Comparison of ENCODE assay signal across 22 cellular contexts in the genomic region with DNA sequence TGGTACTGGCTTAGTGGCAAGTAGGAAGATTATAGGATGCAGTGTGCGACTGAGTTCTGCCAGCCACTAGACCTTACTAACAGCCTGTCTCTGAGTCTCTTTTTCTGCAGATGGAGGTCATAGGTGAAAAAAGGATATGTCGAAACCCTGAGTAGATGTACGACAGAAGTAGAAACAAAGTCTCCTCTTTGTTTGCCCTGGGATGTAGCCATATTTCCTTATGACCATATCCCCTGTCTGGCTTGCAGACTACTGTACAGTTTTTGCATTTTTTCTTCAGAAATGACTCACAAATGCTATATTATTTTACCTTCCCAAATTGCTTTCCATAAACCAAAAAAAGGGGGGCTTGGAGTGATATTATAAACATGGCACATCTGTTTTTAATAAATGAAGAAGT.
"Had no signal": no experiment of that assay in that cellular context is flagged by ENCODE, and none has a peak within 500 bp of the region (broad histone marks: within the 10 kb centered on the region; RNA-seq: fewer than 3 reads in every experiment).

No MANE protein-coding gene starts in this region.

- H3K27ac Mint-ChIP-seq: activated naive CD4-positive, alpha-beta T cell treated with anti-CD3 and anti-CD28 coated beads, Interleukin-2, amount 50 U/mL, for 72 hours; activated T-cell treated with anti-CD3 and anti-CD28 coated beads, Interleukin-2, amount 50 U/mL, for 72 hours; mesothelial cell of epicardium; naive thymus-derived CD4-positive, alpha-beta T cell had no signal

- ATAC-seq: activated naive CD4-positive, alpha-beta T cell treated with anti-CD3 and anti-CD28 coated beads, Interleukin-2, amount 50 U/mL, for 72 hours; activated T-cell treated with anti-CD3 and anti-CD28 coated beads, Interleukin-2, amount 50 U/mL, for 72 hours; body of pancreas; gastrocnemius medialis; left colon; naive thymus-derived CD4-positive, alpha-beta T cell had no signal

- H3K4me3 ChIP-seq: body of pancreas, colonic mucosa, gastrocnemius medialis, hepatocyte, right atrium auricular region, thoracic aorta had no signal

- H3K4me3 Mint-ChIP-seq: activated T-cell treated with anti-CD3 and anti-CD28 coated beads, Interleukin-2, amount 50 U/mL, for 72 hours; mesothelial cell of epicardium; naive thymus-derived CD4-positive, alpha-beta T cell; neural crest cell had no signal

- DNase-seq: activated CD4-positive, alpha-beta T cell treated with anti-CD3 and anti-CD28 coated beads for 4 hours; activated CD4-positive, alpha-beta T cell treated with anti-CD3 and anti-CD28 coated beads, Interleukin-2, amount 50 U/mL, for 4 hours; activated naive CD4-positive, alpha-beta T cell; activated T-cell treated with anti-CD3 and anti-CD28 coated beads for 4 hours; activated T-cell treated with anti-CD3 and anti-CD28 coated beads, Interleukin-2, amount 50 U/mL, for 72 hours; body of pancreas; colonic mucosa; effector CD8-positive, alpha-beta T cell; gastrocnemius medialis; kidney; left colon; mammary epithelial cell; naive thymus-derived CD4-positive, alpha-beta T cell; stimulated activated CD4-positive, alpha-beta T cell treated with anti-CD3 and anti-CD28 coated beads, Interleukin-2, amount 100 ng/mL, for 48 hours; stimulated activated naive CD4-positive, alpha-beta T cell treated with Interleukin-2 at 50 U/mL for 16 hours; trophoblast cell had no signal

- H3K36me3 Mint-ChIP-seq: activated naive CD4-positive, alpha-beta T cell treated with anti-CD3 and anti-CD28 coated beads, Interleukin-2, amount 50 U/mL, for 72 hours; mesothelial cell of epicardium; naive thymus-derived CD4-positive, alpha-beta T cell had no signal

- H3K9me3 Mint-ChIP-seq: activated naive CD4-positive, alpha-beta T cell treated with anti-CD3 and anti-CD28 coated beads, Interleukin-2, amount 50 U/mL, for 72 hours; activated T-cell treated with anti-CD3 and anti-CD28 coated beads, Interleukin-2, amount 50 U/mL, for 72 hours had no signal
